In genomic region chr15:76330281-76330680, GRCh38 we compare ENCODE assay signal across 8 cellular contexts. TPM values are rescaled to one million over a fixed set of nuclear protein-coding genes. Genes with fewer than 3 reads are reported as not detected.
DNase-seq lines count a peak whose midpoint lies in the region; ATAC-seq and TF ChIP-seq lines count a peak whose summit lies in the region.

No MANE protein-coding gene starts in this region.

- no peak overlapping the region for H3K4me2 ChIP-seq in PC-9

- H3K4me1 Mint-ChIP-seq in activated CD4-positive, alpha-beta T cell treated with anti-CD3 and anti-CD28 coated beads for 36 hours, result peaks cover 3% of the 10 kb centered on the region

- CTCF ChIA-PET in PC-9 (lab: Charles Lee), result interaction anchor here (0.6 to 1.1 kb wide), 4 partner anchors 15 to 215 kb away, joined by 3 to 5 read pairs (median 4); no protein-coding TSS in a partner anchor
- CTCF ChIA-PET in activated CD4-positive, alpha-beta T cell treated with anti-CD3 and anti-CD28 coated beads for 36 hours (lab: Charles Lee), result interaction anchor here (0.8 to 1.0 kb wide), 3 partner anchors 19 to 191 kb away, joined by 3 to 5 read pairs (median 3); partner anchors contain the start of gene ETFA

- H3K79me2 ChIP-seq in PC-9 (ENCODE audit: low read depth), result no peaks in the 10 kb centered on the region

- DNase-seq in NCI-H510A treated with DMSO at 0.1 percent for 48 hours (lab: John Stamatoyannopoulos, UW) (peak; percentile 32), NCI-H510A (lab: John Stamatoyannopoulos, UW) (no peak), PC-9 (no peak), fibroblast of pulmonary artery (ENCODE audit: low read depth) (peak; percentile 71), retinal pigment epithelial cell (ENCODE audit: low read depth) (no peak)
- DNase-seq in activated CD4-positive, alpha-beta T cell treated with anti-CD3 and anti-CD28 coated beads for 36 hours, result no peak
- no peak for DNase-seq in stimulated activated naive CD4-positive, alpha-beta T cell treated with Interleukin-2 at 50 U/mL for 16 hours (lab: John Stamatoyannopoulos, UW)

- no peaks in the 10 kb centered on the region for H3K36me3 Mint-ChIP-seq in activated CD4-positive, alpha-beta T cell treated with anti-CD3 and anti-CD28 coated beads for 36 hours (ENCODE audit: low read depth)

- H3K4me3 ChIP-seq in PC-9, result no peak overlapping the region
- H3K4me3 ChIP-seq in fibroblast of pulmonary artery (replicated peaks; ENCODE audit: low read depth, low read length), result no peak overlapping the region
- H3K4me3 ChIP-seq in retinal pigment epithelial cell (ENCODE audit: low read length), result no peak overlapping the region

- no peak overlapping the region for H2AFZ ChIP-seq in PC-9

- H3K27me3 Mint-ChIP-seq in activated CD4-positive, alpha-beta T cell treated with anti-CD3 and anti-CD28 coated beads for 36 hours, result peaks cover 38% of the 10 kb centered on the region

- POLR2A ChIA-PET in PC-9 (lab: Charles Lee; ENCODE audit: unreplicated experiment), result no interaction called here
- POLR2A ChIA-PET in activated CD4-positive, alpha-beta T cell treated with anti-CD3 and anti-CD28 coated beads for 36 hours (lab: Charles Lee), result no interaction called here

- H4K20me1 ChIP-seq in PC-9 (ENCODE audit: insufficient read depth), result no peaks in the 10 kb centered on the region

- no peaks in the 10 kb centered on the region for H3K36me3 ChIP-seq in PC-9 (ENCODE audit: low read depth)

- intact Hi-C loops in PC-9 (cut with micrococcal nuclease; ENCODE audit: unreplicated experiment), result no loop called here
- intact Hi-C loops in activated CD4-positive, alpha-beta T cell treated with anti-CD3 and anti-CD28 coated beads for 36 hours (cut with DNase I, micrococcal nuclease), result loop anchor here in 1 of 2 experiments (5.0 kb wide), 1 partner anchor 93 kb away; no protein-coding TSS in a partner anchor

- H3K9me3 Mint-ChIP-seq in activated CD4-positive, alpha-beta T cell treated with anti-CD3 and anti-CD28 coated beads for 36 hours (ENCODE audit: low read depth), result no peaks in the 10 kb centered on the region

- peaks cover 5% of the 10 kb centered on the region; the same call in 1 of the 2 replicates for H3F3A ChIP-seq in PC-9 (ENCODE audit: insufficient read depth, low read depth)

- peaks cover 22% of the 10 kb centered on the region for H3K4me1 ChIP-seq in PC-9 (replicated peaks; ENCODE audit: insufficient read depth)

- BruUV-seq in PC-9 (replicated peaks; lab: Mats Ljungman, UMichigan), result no TSS peak

- peak; percentile 64 for TF ChIP-seq CTCF in PC-9 (conservative IDR thresholded peaks at IDR 0.05)
- TF ChIP-seq CTCF in fibroblast of pulmonary artery (IDR thresholded peaks at IDR 0.05; ENCODE audit: low read length, missing control alignments), result peak; percentile 74
- TF ChIP-seq CTCF in retinal pigment epithelial cell (conservative IDR thresholded peaks at IDR 0.05; ENCODE audit: low read depth, low read length), result peak; percentile 78

- no peaks in the 10 kb centered on the region for H3K9me3 ChIP-seq in PC-9 (ENCODE audit: insufficient read depth, low read depth)

- no peaks in the 10 kb centered on the region for H3K9me2 ChIP-seq in PC-9 (ENCODE audit: insufficient read depth)

- ATAC-seq in activated CD4-positive, alpha-beta T cell treated with anti-CD3 and anti-CD28 coated beads for 36 hours, result no peak
- ATAC-seq in HG03565 (IDR thresholded peaks at IDR 0.05; ENCODE audit: unreplicated experiment), result no peak

- no peaks in the 10 kb centered on the region for H3K27me3 ChIP-seq in PC-9 (ENCODE audit: insufficient read depth, low read depth)

- H3K27ac Mint-ChIP-seq in activated CD4-positive, alpha-beta T cell treated with anti-CD3 and anti-CD28 coated beads for 36 hours, result no peak overlapping the region

- H3K4me3 Mint-ChIP-seq in activated CD4-positive, alpha-beta T cell treated with anti-CD3 and anti-CD28 coated beads for 36 hours, result no peak overlapping the region

- H3K27ac ChIP-seq in PC-9, result no peak overlapping the region

RNA-seq across cellular contexts. Expression of gene ISL2, which starts 6.3 kb away (rescaled TPM):
- total RNA-seq in PC-9 (2021), result 0.24 and 0.63 TPM in 2 replicates
- under 1 TPM in 1 of 2 experiments, not detected in 1; 0.25 TPM for total RNA-seq in activated CD4-positive, alpha-beta T cell treated with anti-CD3 and anti-CD28 coated beads for 36 hours

RNA-seq across cellular contexts. Expression of gene ETFA, which starts 19.0 kb away (rescaled TPM):
- 158 and 187 TPM in 2 replicates for total RNA-seq in PC-9 (2021)
- total RNA-seq in activated CD4-positive, alpha-beta T cell treated with anti-CD3 and anti-CD28 coated beads for 36 hours, result 100 to 1,000 TPM; 100 to 136 TPM

Comparison
In these comparisons a context has a peak if more than half of its experiments do, and no peak if none do; other contexts are left out.
1. DNase-seq: peak in NCI-H510A treated with DMSO at 0.1 percent for 48 hours (single experiment) and fibroblast of pulmonary artery (single experiment); none in NCI-H510A (single experiment), PC-9 (0 of 2), retinal pigment epithelial cell (single experiment), activated CD4-positive, alpha-beta T cell treated with anti-CD3 and anti-CD28 coated beads for 36 hours (single experiment) and stimulated activated naive CD4-positive, alpha-beta T cell treated with Interleukin-2 at 50 U/mL for 16 hours (single experiment).
2. Peak in every context shown above with its lines, with median percentiles within 50 percentile points of each other: CTCF ChIP-seq.